In genomic region chr2:43052204-43052943, GRCh38 we compare ENCODE assay signal across 1 cellular context.
TF ChIP-seq lines count a peak whose summit lies in the region.

No MANE protein-coding gene starts in this region.

TF ChIP-seq in HepG2, 621 proteins besides CTCF, POLR2A, EP300 and RAD21 (continued from another document and continues in another):
- 0 out of 2 replicates have a peak, but pooled peaks have one; percentile 6 for TF ChIP-seq ARID5B (CRISPR knock-in tag; IDR thresholded peaks at IDR 0.05)
- 0 out of 2 replicates have a peak, but pooled peaks have one; percentile 13 for TF ChIP-seq POGK (CRISPR knock-in tag; conservative IDR thresholded peaks at IDR 0.05)
- TF ChIP-seq MTF1 (CRISPR knock-in tag; IDR thresholded peaks at IDR 0.05) = no peak
- no peak for TF ChIP-seq ZBTB33 (CRISPR knock-in tag; IDR thresholded peaks at IDR 0.05)
- no peak for TF ChIP-seq REST (IDR thresholded peaks at IDR 0.05; ENCODE audit: borderline replicate concordance in 1 of 2, low read depth in 1 of 2, low read length in 2 of 2)
- TF ChIP-seq ZNF224 (CRISPR knock-in tag; IDR thresholded peaks at IDR 0.05) = 0 out of 2 replicates have a peak, but pooled peaks have one; percentile 46
- no peak for TF ChIP-seq XBP1 (CRISPR knock-in tag; IDR thresholded peaks at IDR 0.05)
- no peak for TF ChIP-seq CREBL2 (CRISPR knock-in tag; IDR thresholded peaks at IDR 0.05; ENCODE audit: borderline replicate concordance)
- TF ChIP-seq YEATS4 (CRISPR knock-in tag; IDR thresholded peaks at IDR 0.05; ENCODE audit: borderline replicate concordance) = no peak
- TF ChIP-seq REL (CRISPR knock-in tag; conservative IDR thresholded peaks at IDR 0.05) = no peak
- no peak for TF ChIP-seq PRDM10 (CRISPR knock-in tag; IDR thresholded peaks at IDR 0.05; ENCODE audit: low read depth)
- TF ChIP-seq ZNF644 (CRISPR knock-in tag; IDR thresholded peaks at IDR 0.05; ENCODE audit: low read depth) = peak; percentile 59; the same call in 1 of the 2 replicates
- no peak for TF ChIP-seq HMG20A (CRISPR knock-in tag; IDR thresholded peaks at IDR 0.05; ENCODE audit: borderline replicate concordance)
- no peak for TF ChIP-seq ZNF382 (CRISPR knock-in tag; IDR thresholded peaks at IDR 0.05; ENCODE audit: borderline replicate concordance)
- TF ChIP-seq FOXK1 (CRISPR knock-in tag; IDR thresholded peaks at IDR 0.05; ENCODE audit: borderline replicate concordance, low read depth) = no peak
- TF ChIP-seq ZNF562 (CRISPR knock-in tag; IDR thresholded peaks at IDR 0.05; ENCODE audit: borderline replicate concordance) = no peak
- TF ChIP-seq ZNF691 (CRISPR knock-in tag; IDR thresholded peaks at IDR 0.05; ENCODE audit: borderline replicate concordance, low read depth) = no peak
- no peak for TF ChIP-seq ZKSCAN1 (IDR thresholded peaks at IDR 0.05; ENCODE audit: low read length)
- no peak for TF ChIP-seq EHMT2 (IDR thresholded peaks at IDR 0.05; ENCODE audit: borderline replicate concordance, low read depth, low read length)
- no peak for TF ChIP-seq RNF219 (CRISPR knock-in tag; IDR thresholded peaks at IDR 0.05)
- TF ChIP-seq ZBTB8A (CRISPR knock-in tag; IDR thresholded peaks at IDR 0.05; ENCODE audit: borderline replicate concordance, low read depth) = no peak
- no peak for TF ChIP-seq ZNF333 (CRISPR knock-in tag; IDR thresholded peaks at IDR 0.05; ENCODE audit: borderline replicate concordance)
- TF ChIP-seq KDM1A (CRISPR knock-in tag; IDR thresholded peaks at IDR 0.05) = no peak
- TF ChIP-seq ZFP91 (CRISPR knock-in tag; IDR thresholded peaks at IDR 0.05; ENCODE audit: borderline replicate concordance) = no peak
- no peak for TF ChIP-seq ZNF558 (CRISPR knock-in tag; IDR thresholded peaks at IDR 0.05; ENCODE audit: borderline replicate concordance)
- TF ChIP-seq, protein P1, sequence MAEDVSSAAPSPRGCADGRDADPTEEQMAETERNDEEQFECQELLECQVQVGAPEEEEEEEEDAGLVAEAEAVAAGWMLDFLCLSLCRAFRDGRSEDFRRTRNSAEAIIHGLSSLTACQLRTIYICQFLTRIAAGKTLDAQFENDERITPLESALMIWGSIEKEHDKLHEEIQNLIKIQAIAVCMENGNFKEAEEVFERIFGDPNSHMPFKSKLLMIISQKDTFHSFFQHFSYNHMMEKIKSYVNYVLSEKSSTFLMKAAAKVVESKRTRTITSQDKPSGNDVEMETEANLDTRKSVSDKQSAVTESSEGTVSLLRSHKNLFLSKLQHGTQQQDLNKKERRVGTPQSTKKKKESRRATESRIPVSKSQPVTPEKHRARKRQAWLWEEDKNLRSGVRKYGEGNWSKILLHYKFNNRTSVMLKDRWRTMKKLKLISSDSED (CRISPR knock-in tag; IDR thresholded peaks at IDR 0.05) = no peak
- no peak for TF ChIP-seq CHD4 (IDR thresholded peaks at IDR 0.05; ENCODE audit: borderline replicate concordance, low read length)
- peak; percentile 28; the same call in 1 of the 2 replicates for TF ChIP-seq ZBTB38 (CRISPR knock-in tag; IDR thresholded peaks at IDR 0.05)
- TF ChIP-seq ZNF605 (CRISPR knock-in tag; IDR thresholded peaks at IDR 0.05) = peak; percentile 63; the same call in 1 of the 2 replicates
- TF ChIP-seq ZMYM4 (CRISPR knock-in tag; IDR thresholded peaks at IDR 0.05) = peak; percentile 64
- TF ChIP-seq, protein P2, sequence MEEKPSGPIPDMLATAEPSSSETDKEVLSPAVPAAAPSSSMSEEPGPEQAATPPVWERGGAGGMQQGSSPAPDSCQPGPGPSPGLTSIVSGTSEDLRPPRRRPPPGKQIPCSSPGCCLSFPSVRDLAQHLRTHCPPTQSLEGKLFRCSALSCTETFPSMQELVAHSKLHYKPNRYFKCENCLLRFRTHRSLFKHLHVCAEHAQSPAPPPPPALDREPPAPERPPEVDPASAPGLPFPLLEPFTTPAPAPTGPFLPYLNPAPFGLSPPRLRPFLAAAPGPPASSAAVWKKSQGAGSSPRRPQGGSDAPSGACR (CRISPR knock-in tag; IDR thresholded peaks at IDR 0.05) = no peak
